8 cellular contexts compared by ENCODE assay signal in the genomic region with DNA sequence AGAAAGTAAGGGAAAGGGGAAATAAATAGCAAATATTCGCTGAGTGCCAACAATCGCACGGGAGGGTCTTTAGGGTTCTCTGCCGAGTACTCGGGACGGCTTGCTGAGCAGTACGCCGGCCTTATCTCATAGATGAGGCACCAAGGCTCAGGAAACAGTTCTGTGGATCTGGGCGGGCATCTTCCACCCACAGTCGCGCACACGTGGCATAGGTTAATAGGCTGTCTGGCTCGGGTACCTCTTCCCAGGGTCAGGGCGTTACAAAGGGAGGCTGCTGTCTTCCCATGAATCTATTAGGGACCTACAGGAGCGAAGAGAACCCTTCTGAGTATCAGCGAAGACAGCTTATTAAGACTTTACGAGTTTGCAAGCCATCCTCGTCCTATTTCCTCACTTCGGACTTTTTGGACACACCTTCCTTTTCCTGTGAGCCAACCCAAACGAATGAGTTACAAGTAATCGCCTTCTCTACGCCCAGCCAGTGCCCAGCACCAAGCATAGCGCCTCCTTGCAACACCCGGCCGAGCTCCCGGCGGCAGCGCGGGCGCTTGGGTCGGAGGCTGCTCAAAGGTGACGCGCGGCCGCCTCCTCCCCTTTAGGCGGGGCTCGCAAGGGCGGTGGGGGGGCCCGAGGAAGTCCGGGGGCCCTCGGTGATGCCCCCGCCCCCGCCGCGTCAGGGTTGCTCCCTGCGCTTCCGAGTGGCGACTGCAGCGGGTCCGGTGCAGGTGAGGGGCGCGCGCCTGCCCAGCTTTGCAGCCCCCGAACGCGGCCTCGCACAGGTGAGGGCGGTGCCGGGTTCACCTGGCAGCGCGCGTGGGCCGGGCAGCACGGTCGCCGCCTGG. TPM values are rescaled to one million over a fixed set of nuclear protein-coding genes. Genes with fewer than 3 reads are reported as not detected.
A peak's percentile ranks its signal among the peaks of the same experiment; 100 is the strongest.
DNase-seq lines count a peak whose midpoint lies in the region; ATAC-seq lines count a peak whose summit lies in the region.

A gene with protein sequence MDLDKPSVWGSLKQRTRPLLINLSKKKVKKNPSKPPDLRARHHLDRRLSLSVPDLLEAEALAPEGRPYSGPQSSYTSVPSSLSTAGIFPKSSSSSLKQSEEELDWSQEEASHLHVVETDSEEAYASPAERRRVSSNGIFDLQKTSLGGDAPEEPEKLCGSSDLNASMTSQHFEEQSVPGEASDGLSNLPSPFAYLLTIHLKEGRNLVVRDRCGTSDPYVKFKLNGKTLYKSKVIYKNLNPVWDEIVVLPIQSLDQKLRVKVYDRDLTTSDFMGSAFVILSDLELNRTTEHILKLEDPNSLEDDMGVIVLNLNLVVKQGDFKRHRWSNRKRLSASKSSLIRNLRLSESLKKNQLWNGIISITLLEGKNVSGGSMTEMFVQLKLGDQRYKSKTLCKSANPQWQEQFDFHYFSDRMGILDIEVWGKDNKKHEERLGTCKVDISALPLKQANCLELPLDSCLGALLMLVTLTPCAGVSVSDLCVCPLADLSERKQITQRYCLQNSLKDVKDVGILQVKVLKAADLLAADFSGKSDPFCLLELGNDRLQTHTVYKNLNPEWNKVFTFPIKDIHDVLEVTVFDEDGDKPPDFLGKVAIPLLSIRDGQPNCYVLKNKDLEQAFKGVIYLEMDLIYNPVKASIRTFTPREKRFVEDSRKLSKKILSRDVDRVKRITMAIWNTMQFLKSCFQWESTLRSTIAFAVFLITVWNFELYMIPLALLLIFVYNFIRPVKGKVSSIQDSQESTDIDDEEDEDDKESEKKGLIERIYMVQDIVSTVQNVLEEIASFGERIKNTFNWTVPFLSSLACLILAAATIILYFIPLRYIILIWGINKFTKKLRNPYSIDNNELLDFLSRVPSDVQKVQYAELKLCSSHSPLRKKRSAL (plus strand): TSS at position 676 of the 842 bp plus-strand sequence. CDS start 66,705 bp downstream, outside the sequence.

- POLR2A ChIA-PET in naive thymus-derived CD8-positive, alpha-beta T cell (lab: Charles Lee), result interaction anchor here (0.8 to 2.0 kb wide), 3 partner anchors 9 to 57 kb away, joined by 3 to 9 read pairs (median 3); no protein-coding TSS in a partner anchor

- H3K27ac Mint-ChIP-seq in naive thymus-derived CD8-positive, alpha-beta T cell, result peak within 1 kb of the TSS; percentile 55 to 96 (median 92)
- H3K27ac Mint-ChIP-seq in stimulated activated naive CD8-positive, alpha-beta T cell treated with anti-CD3 and anti-CD28 coated beads, Interleukin-15, amount 100 ng/mL, for 72 hours, result peak within 1 kb of the TSS; percentile 95 to 98

- H3K4me3 Mint-ChIP-seq in naive thymus-derived CD8-positive, alpha-beta T cell, result peak within 1 kb of the TSS; percentile 83 to 97 (median 94)
- H3K4me3 Mint-ChIP-seq in stimulated activated naive CD8-positive, alpha-beta T cell treated with anti-CD3 and anti-CD28 coated beads, Interleukin-15, amount 100 ng/mL, for 72 hours, result peak within 1 kb of the TSS; percentile 84 to 90

- no peaks in the 10 kb centered on the region for H3K36me3 Mint-ChIP-seq in naive thymus-derived CD8-positive, alpha-beta T cell

- peak; percentile 54 for ATAC-seq in HG03103 (IDR thresholded peaks at IDR 0.05; ENCODE audit: low read depth, unreplicated experiment)
- peak; percentile 85 to 86 for ATAC-seq in naive thymus-derived CD8-positive, alpha-beta T cell
- ATAC-seq in stimulated activated naive CD8-positive, alpha-beta T cell treated with anti-CD3 and anti-CD28 coated beads, Interleukin-15, amount 100 ng/mL, for 72 hours, result peak; percentile 90

- DNase-seq in NCI-H82 (lab: John Stamatoyannopoulos, UW) (peak; percentile 31), NCI-H82 treated with DMSO at 0.1 percent for 48 hours (lab: John Stamatoyannopoulos, UW; ENCODE audit: unreplicated experiment) (no peak), NCI-H748 treated with DMSO at 0.1 percent for 48 hours (lab: John Stamatoyannopoulos, UW) (peak; percentile 41)
- peak; percentile 67 to 72 for DNase-seq in activated CD8-positive, alpha-beta memory T cell treated with anti-CD3 and anti-CD28 coated beads for 4 hours (ENCODE audit: low read depth in 2 of 2)
- peak; percentile 70 to 89 (median 78) for DNase-seq in naive thymus-derived CD8-positive, alpha-beta T cell
- peak; percentile 84 to 93 for DNase-seq in stimulated activated naive CD8-positive, alpha-beta T cell treated with anti-CD3 and anti-CD28 coated beads, Interleukin-15, amount 100 ng/mL, for 72 hours

- no peaks in the 10 kb centered on the region for H3K4me1 ChIP-seq in esophagus (ENCODE audit: control insufficient read depth in 2 of 2, insufficient read depth in 2 of 2, low read length in 1 of 2)

- WGBS in esophagus, 2 donors, result 1% methylated on average over 59 to 66 of the region's 66 CpGs

- H3K27me3 ChIP-seq in esophagus (ENCODE audit: control insufficient read depth in 1 of 2, insufficient read depth in 2 of 2, low read length in 2 of 2), result no peaks in the 10 kb centered on the region

- peak within 1 kb of the TSS; percentile 79 to 82 for H3K4me3 ChIP-seq in esophagus (ENCODE audit: low read depth in 1 of 2, low read length in 2 of 2)

- H3K4me1 Mint-ChIP-seq in naive thymus-derived CD8-positive, alpha-beta T cell, result peaks cover 22 to 70% (median 39%) of the 10 kb centered on the region in 4 donors
- H3K4me1 Mint-ChIP-seq in stimulated activated naive CD8-positive, alpha-beta T cell treated with anti-CD3 and anti-CD28 coated beads, Interleukin-15, amount 100 ng/mL, for 72 hours, result peaks cover 67% of the 10 kb centered on the region

- H3K27me3 Mint-ChIP-seq in naive thymus-derived CD8-positive, alpha-beta T cell, result peaks cover 0 to 2% (median 0%) of the 10 kb centered on the region in 5 donors
- no peaks in the 10 kb centered on the region for H3K27me3 Mint-ChIP-seq in stimulated activated naive CD8-positive, alpha-beta T cell treated with anti-CD3 and anti-CD28 coated beads, Interleukin-15, amount 100 ng/mL, for 72 hours

- no peaks in the 10 kb centered on the region for H3K9me3 Mint-ChIP-seq in naive thymus-derived CD8-positive, alpha-beta T cell
- H3K9me3 Mint-ChIP-seq in stimulated activated naive CD8-positive, alpha-beta T cell treated with anti-CD3 and anti-CD28 coated beads, Interleukin-15, amount 100 ng/mL, for 72 hours, result no peaks in the 10 kb centered on the region

- H3K36me3 ChIP-seq in esophagus (ENCODE audit: control insufficient read depth in 2 of 2, insufficient read depth in 2 of 2, low read length in 1 of 2), result no peaks in the 10 kb centered on the region

- no peaks in the 10 kb centered on the region for H3K9me3 ChIP-seq in esophagus (ENCODE audit: control insufficient read depth in 2 of 2, insufficient read depth in 1 of 2, low read depth in 1 of 2, low read length in 1 of 2)

- peak within 1 kb of the TSS; percentile 84 to 89 for H3K27ac ChIP-seq in esophagus (ENCODE audit: low read depth in 2 of 2, low read length in 1 of 2)

RNA-seq across cellular contexts. Expression of the gene that starts here (rescaled TPM):
- polyA plus RNA-seq in esophagus, result 1 to 10 TPM; 2.4 to 2.5 TPM
- total RNA-seq in naive thymus-derived CD8-positive, alpha-beta T cell, result 10 to 100 TPM; 12.2 to 14.9 TPM
- polyA plus RNA-seq in naive thymus-derived CD8-positive, alpha-beta T cell, result 1 to 10 TPM; 1.8 to 5.6 (median 2.6) TPM
